ENCODE assay signal across 17 cellular contexts in the genomic region with DNA sequence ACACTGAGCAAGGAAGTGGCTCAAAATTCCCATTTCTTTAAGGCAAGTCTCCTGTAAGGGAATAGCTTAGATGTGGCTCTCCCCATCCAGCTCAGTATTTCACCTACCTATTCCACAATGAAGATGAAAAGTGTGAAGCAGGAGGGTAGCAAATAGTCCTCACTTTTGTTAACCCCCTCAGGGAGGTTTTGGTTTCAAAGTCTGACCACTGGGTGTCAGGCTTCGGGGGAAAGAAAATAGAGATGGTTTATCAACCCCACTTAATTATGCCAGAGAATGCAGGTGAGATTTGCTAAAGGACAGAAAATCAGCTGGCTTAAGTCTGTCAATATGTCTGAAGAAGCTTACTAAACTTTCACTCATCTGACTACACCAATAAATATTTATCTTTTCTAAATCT.
A peak's percentile ranks its signal among the peaks of the same experiment; 100 is the strongest.
DNase-seq lines count a peak whose midpoint lies in the region; ATAC-seq and TF ChIP-seq lines count a peak whose summit lies in the region.
"Had no signal": no experiment of that assay in that cellular context is flagged by ENCODE, and none has a peak within 500 bp of the region (broad histone marks: within the 10 kb centered on the region; RNA-seq: fewer than 3 reads in every experiment).

No MANE protein-coding gene starts in this region.

- H3K36me3 ChIP-seq in Panc1 (ENCODE audit: control insufficient read depth, insufficient read depth, low read length) (no peaks in the 10 kb centered on the region; the same call in 1 of the 2 replicates), neuronal stem cell (replicated peaks in 1 of 2; ENCODE audit: control insufficient read depth in 2 of 2, insufficient read depth in 2 of 2, low read length in 2 of 2) (peaks cover 2 to 55% of the 10 kb centered on the region in 2 donors)
- H3K36me3 ChIP-seq: lower lobe of right lung had no signal

- H4K91ac ChIP-seq in neuronal stem cell (ENCODE audit: low read depth, low read length, poor library complexity): no peak overlapping the region

- H2BK12ac ChIP-seq in neuronal stem cell (ENCODE audit: low read length): no peak overlapping the region

- no peak overlapping the region for H2BK5ac ChIP-seq in neuronal stem cell (ENCODE audit: low read length)

- no TSS peak for BruUV-seq in Panc1 (replicated peaks; lab: Mats Ljungman, UMichigan)

- H3K9me3 ChIP-seq in Panc1 (ENCODE audit: control insufficient read depth, insufficient read depth, low read depth, low read length) (no peaks in the 10 kb centered on the region), neuronal stem cell (replicated peaks in 1 of 2; ENCODE audit: control insufficient read depth in 2 of 2, insufficient read depth in 1 of 2, low read depth in 1 of 2, low read length in 2 of 2) (peaks cover 0 to 2% of the 10 kb centered on the region in 2 donors)
- H3K9me3 ChIP-seq: heart right ventricle, lower lobe of right lung, MG63 had no signal

- no peak overlapping the region for H3K9ac ChIP-seq in neuronal stem cell (ENCODE audit: low read depth, low read length, poor library complexity)
- H3K9ac ChIP-seq: parathyroid adenoma had no signal

- in situ Hi-C loops in Panc1 (cut with HindIII; ENCODE audit: low pct_unique_long_range_greater_than_20kb, low sequenced_read_pairs): no loop called here

- intact Hi-C loops in Panc1 (cut with micrococcal nuclease; ENCODE audit: unreplicated experiment): no loop called here

- H3K4me3 ChIP-seq in AG09309 (ENCODE audit: control insufficient read depth, low read depth, low read length) (no peak overlapping the region), Panc1 (ENCODE audit: low read depth in 2 of 2, low read length in 2 of 2) (no peak overlapping the region), fibroblast of the aortic adventitia (ENCODE audit: low read depth, low read length) (no peak overlapping the region), neuronal stem cell (ENCODE audit: low read length in 2 of 2) (no peak overlapping the region)
- H3K4me3 ChIP-seq: heart right ventricle, lower lobe of right lung, MG63 had no signal

- H3K4ac ChIP-seq in neuronal stem cell (ENCODE audit: low read length): no peak overlapping the region

- H2BK120ac ChIP-seq in neuronal stem cell (ENCODE audit: low read depth, low read length): no peak overlapping the region

- H3K23ac ChIP-seq in neuronal stem cell (ENCODE audit: low read depth, low read length, poor library complexity): no peak overlapping the region

- H3K4me1 ChIP-seq in Panc1 (ENCODE audit: control insufficient read depth, insufficient read depth, low read length) (no peaks in the 10 kb centered on the region), neuronal stem cell (ENCODE audit: control insufficient read depth in 2 of 2, insufficient read depth in 1 of 2, low read depth in 1 of 2, low read length in 2 of 2) (peaks cover 0 to 6% of the 10 kb centered on the region in 2 donors)

- ATAC-seq in Panc1 (no peak), HG02938 (IDR thresholded peaks at IDR 0.05; ENCODE audit: unreplicated experiment) (no peak)
- ATAC-seq: heart right ventricle; lower lobe of right lung; stimulated activated naive B cell treated with anti-CD40 and anti-IgM and Interleukin-4, amounts not matched to agents 10 μg/mL and 1 μg/mL and 100 μg/mL, for 72 hours had no signal

- H4K8ac ChIP-seq in neuronal stem cell (ENCODE audit: low read depth, low read length): no peak overlapping the region

- no CpG with 5 or more reads among the region's 1 CpG for WGBS in neuronal stem cell (ENCODE audit: extremely low coverage in 2 of 2, insufficient read length in 2 of 2, insufficient replicate concordance in 1 of 2), 2 donors

- POLR2A ChIA-PET in Panc1 (lab: Charles Lee): no interaction called here

- H2AK5ac ChIP-seq in neuronal stem cell (ENCODE audit: low read depth, low read length): no peak overlapping the region

- H2AFZ ChIP-seq in neuronal stem cell (ENCODE audit: low read length): no peak overlapping the region
- H2AFZ ChIP-seq: parathyroid adenoma had no signal

- no peak overlapping the region for H3K4me2 ChIP-seq in neuronal stem cell (ENCODE audit: insufficient read depth, low read length, poor library complexity, severe bottlenecking)

- DNase-seq in AG09309 (ENCODE audit: low read depth) (no peak), Panc1 (ENCODE audit: low read depth, low spot score) (no peak), fibroblast of the aortic adventitia (ENCODE audit: low read depth) (no peak), neuronal stem cell (ENCODE audit: low spot score) (no peak)
- DNase-seq in activated CD4-positive, alpha-beta T cell treated with anti-CD3 and anti-CD28 coated beads, Interleukin-2, amount 50 U/mL, for 1 hour: no peak
- DNase-seq in activated CD4-positive, alpha-beta T cell treated with anti-CD3 and anti-CD28 coated beads, Interleukin-2, amount 50 U/mL, for 48 hours: no peak
- DNase-seq: CD4-positive, CD25-positive, alpha-beta regulatory T cell; effector CD8-positive, alpha-beta T cell; heart right ventricle; lower lobe of right lung; MG63; Right ventricle myocardium superior; stimulated activated CD4-positive, alpha-beta T cell treated with anti-CD3 and anti-CD28 coated beads, Interleukin-2, amount 100 ng/mL, for 24 hours; stimulated activated naive B cell treated with anti-CD40 and anti-IgM and Interleukin-4, amounts not matched to agents 10 μg/mL and 1 μg/mL and 100 μg/mL, for 72 hours had no signal

- H3K27ac ChIP-seq in Panc1 (ENCODE audit: low read length): no peak overlapping the region
- H3K27ac ChIP-seq in neuronal stem cell (replicated peaks; ENCODE audit: low read length): no peak overlapping the region
- H3K27ac ChIP-seq: heart right ventricle, lower lobe of right lung, parathyroid adenoma had no signal

- no peak overlapping the region for H3K18ac ChIP-seq in neuronal stem cell (ENCODE audit: low read length)

- H3K27me3 ChIP-seq in Panc1 (ENCODE audit: control insufficient read depth, insufficient read depth, low read length): no peaks in the 10 kb centered on the region
- H3K27me3 ChIP-seq in neuronal stem cell (ENCODE audit: control insufficient read depth in 3 of 3, insufficient read depth in 3 of 3, low read depth in 1 of 3, low read length in 3 of 3): no peaks in the 10 kb centered on the region
- H3K27me3 ChIP-seq: heart right ventricle, MG63 had no signal

- CTCF ChIA-PET in Panc1 (lab: Charles Lee): no interaction called here

- no peak overlapping the region for H3K14ac ChIP-seq in neuronal stem cell (ENCODE audit: low read length)

- no peak overlapping the region for H2BK15ac ChIP-seq in neuronal stem cell (ENCODE audit: low read length)

- no peaks in the 10 kb centered on the region for H3K79me1 ChIP-seq in neuronal stem cell (ENCODE audit: low read depth, low read length)

- peak; percentile 21 for TF ChIP-seq CTCF in AG09309 (IDR thresholded peaks at IDR 0.05; ENCODE audit: control insufficient read depth, insufficient read depth, low read depth, low read length, missing control alignments)
- 0 out of 2 replicates have a peak, but pooled peaks have one; percentile 5 for TF ChIP-seq CTCF in GM12874 (IDR thresholded peaks at IDR 0.05; ENCODE audit: insufficient read depth, low read depth, low read length)
- peak; percentile 25; the same call in 1 of the 2 replicates for TF ChIP-seq CTCF in Panc1 (IDR thresholded peaks at IDR 0.05)
- peak; percentile 27 for TF ChIP-seq CTCF in fibroblast of the aortic adventitia (IDR thresholded peaks at IDR 0.05; ENCODE audit: insufficient read depth, low read length)
